In the genomic region with DNA sequence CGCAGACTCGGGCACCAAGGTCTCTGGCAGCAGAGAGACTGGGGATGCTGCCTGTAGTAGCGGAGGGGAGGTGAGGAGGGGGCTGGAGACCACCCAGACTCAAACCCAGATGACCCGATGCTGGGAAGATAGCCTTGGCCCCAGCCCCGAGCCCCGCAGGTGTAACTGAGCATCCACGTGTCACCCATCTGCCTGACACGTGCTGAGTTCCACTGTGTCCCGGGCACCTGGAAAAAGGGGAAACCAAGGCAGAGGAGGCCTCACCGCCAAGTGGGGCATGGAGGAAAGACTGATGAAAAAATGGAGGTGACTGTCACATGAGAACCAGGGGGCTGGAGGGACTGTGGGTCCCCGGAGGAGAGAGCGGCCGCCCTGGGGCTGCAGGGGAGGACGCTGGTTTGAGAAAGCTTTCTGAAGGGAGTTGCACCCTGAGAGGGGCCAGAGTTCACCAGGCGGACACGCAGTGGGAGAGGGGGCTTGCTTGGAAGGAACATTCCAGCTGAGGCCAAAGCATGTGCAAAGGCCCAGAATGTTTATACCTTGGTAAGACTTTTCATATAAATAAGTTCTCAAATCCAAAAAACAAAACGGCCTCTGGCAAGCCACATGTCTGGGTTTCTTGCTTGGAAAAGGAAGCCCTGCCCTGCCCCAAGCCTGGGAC, we compare ENCODE assay signal across 24 cellular contexts. TPM values are rescaled to one million over a fixed set of nuclear protein-coding genes. Genes with fewer than 3 reads are reported as not detected.
DNase-seq lines count a peak whose midpoint lies in the region; ATAC-seq, FAIRE-seq and TF ChIP-seq lines count a peak whose summit lies in the region.
"Had no signal": no experiment of that assay in that cellular context is flagged by ENCODE, and none has a peak within 500 bp of the region (broad histone marks: within the 10 kb centered on the region; RNA-seq: fewer than 3 reads in every experiment).

No MANE protein-coding gene starts in this region.

- in situ Hi-C loops in IMR-90 (cut with MboI; ENCODE audit: low sequenced_read_pairs) (no loop called here), K562 (cut with MboI) (no loop called here)

- H2BK5ac ChIP-seq in IMR-90 (ENCODE audit: low read depth, low read length, poor library complexity, severe bottlenecking) = no peak overlapping the region

- H3K79me2 ChIP-seq in K562 (ENCODE audit: control insufficient read depth, insufficient read depth, low read length) = no peaks in the 10 kb centered on the region
- H3K79me2 ChIP-seq: hepatocyte had no signal

- H2AFZ ChIP-seq in IMR-90 (replicated peaks; ENCODE audit: low read length, poor library complexity) = peak overlapping the region; percentile 53
- no peak overlapping the region for H2AFZ ChIP-seq in K562 (ENCODE audit: low read depth, low read length)
- H2AFZ ChIP-seq: hepatocyte, PC-9 had no signal

- H4K20me1 ChIP-seq in IMR-90 (ENCODE audit: insufficient read depth, low read length) (no peaks in the 10 kb centered on the region), K562 (replicated peaks; ENCODE audit: control insufficient read depth, insufficient read depth, low read length) (no peaks in the 10 kb centered on the region; the same call in 1 of the 2 replicates)

- no peak overlapping the region for H3K4me3 Mint-ChIP-seq in progenitor cell of endocrine pancreas (ENCODE audit: low read depth)
- H3K4me3 Mint-ChIP-seq: nephron progenitor cell had no signal

- H3K4me2 ChIP-seq in IMR-90 (ENCODE audit: low read depth, low read length) (no peak overlapping the region), K562 (ENCODE audit: insufficient read depth, low read length) (no peak overlapping the region)
- H3K4me2 ChIP-seq: hepatocyte, KMS-11, PC-9 had no signal

- H2BK15ac ChIP-seq in IMR-90 (ENCODE audit: low read depth, low read length) = peak overlapping the region; percentile 3; the same call in 1 of the 3 replicates

- no peaks in the 10 kb centered on the region for H3K36me3 ChIP-seq in IMR-90 (ENCODE audit: control insufficient read depth, insufficient read depth, low read length)
- no peaks in the 10 kb centered on the region for H3K36me3 ChIP-seq in K562 (ENCODE audit: control insufficient read depth, insufficient read depth, low read length)
- no peaks in the 10 kb centered on the region for H3K36me3 ChIP-seq in lower lobe of right lung
- H3K36me3 ChIP-seq in tibial artery = no peaks in the 10 kb centered on the region

- peak overlapping the region; percentile 96 for H2BK120ac ChIP-seq in IMR-90 (ENCODE audit: low read depth, low read length)

- H3K27me3 Mint-ChIP-seq in progenitor cell of endocrine pancreas = peaks cover 3% of the 10 kb centered on the region

- intact Hi-C loops in IMR-90 (cut with micrococcal nuclease) = loop anchor here (5.0 kb wide), 1 partner anchor 108 kb away; no protein-coding TSS in a partner anchor
- intact Hi-C loops in K562 (cut with micrococcal nuclease) = no loop called here
- intact Hi-C loops in lower lobe of right lung (cut with DNase I) = no loop called here
- intact Hi-C loops in tibial artery (cut with DNase I; ENCODE audit: low total_unique reads) = no loop called here

- H3K4me1 ChIP-seq in IMR-90 (ENCODE audit: control insufficient read depth, insufficient read depth, low read length) (peaks cover 25% of the 10 kb centered on the region), K562 (replicated peaks in 1 of 2; ENCODE audit: control insufficient read depth in 2 of 2, insufficient read depth in 2 of 2, low read length in 2 of 2) (peaks cover 0 to 5% of the 10 kb centered on the region in 2 experiments; a peak in 1 of 5 replicates), lower lobe of right lung (peaks cover 21% of the 10 kb centered on the region), tibial artery (peaks cover 0 to 81% (median 54%) of the 10 kb centered on the region in 4 donors)

- peak overlapping the region; percentile 56; the same call in 1 of the 2 replicates for H4K5ac ChIP-seq in IMR-90 (ENCODE audit: low read depth, low read length)

- peak overlapping the region; percentile 94 for H3K4ac ChIP-seq in IMR-90 (ENCODE audit: low read depth, low read length)

- H2AK9ac ChIP-seq in IMR-90 (replicated peaks; ENCODE audit: low read depth, low read length, poor library complexity) = no peak overlapping the region

- no peak for TF ChIP-seq EP300 in K562 (IDR thresholded peaks at IDR 0.05; ENCODE audit: low read length)

- H3K27me3 ChIP-seq in IMR-90 (ENCODE audit: control insufficient read depth, insufficient read depth, low read length) (no peaks in the 10 kb centered on the region), K562 (ENCODE audit: control insufficient read depth in 2 of 2, insufficient read depth in 2 of 2, low read length in 2 of 2) (peaks cover 27 to 61% of the 10 kb centered on the region in 2 experiments), lower lobe of right lung (ENCODE audit: low read depth) (no peaks in the 10 kb centered on the region), tibial artery (no peaks in the 10 kb centered on the region)
- H3K27me3 ChIP-seq: body of pancreas, hepatocyte had no signal

- no peaks in the 10 kb centered on the region for H3K79me1 ChIP-seq in IMR-90 (ENCODE audit: low read depth in 1 of 2, low read length in 2 of 2)

- 100% methylated on average over 1 of the region's 17 CpGs; no CpG with 5 or more reads in 1 of the 2 experiments for WGBS in IMR-90 (ENCODE audit: extremely low coverage in 2 of 2, insufficient read length in 1 of 2), 2 experiments
- 12% methylated on average over 17 of the region's 17 CpGs for WGBS in K562 (ENCODE audit: insufficient coverage, low coverage, missing lambda C conversion rate)

- peak overlapping the region; percentile 88 for H4K91ac ChIP-seq in IMR-90 (ENCODE audit: insufficient read depth, low read depth, low read length)

- TF ChIP-seq CTCF in IMR-90 (conservative IDR thresholded peaks at IDR 0.05; ENCODE audit: low read depth, low read length) = no peak
- no peak for TF ChIP-seq CTCF in K562 (IDR thresholded peaks at IDR 0.05 in 2 of 3, conservative IDR thresholded peaks at IDR 0.05 in 1 of 3; ENCODE audit: insufficient read depth in 2 of 3, low read depth in 1 of 3, low read length in 3 of 3)
- TF ChIP-seq CTCF in lower lobe of right lung (IDR thresholded peaks at IDR 0.05) = no peak
- no peak for TF ChIP-seq CTCF in tibial artery (IDR thresholded peaks at IDR 0.05)
- TF ChIP-seq CTCF in progenitor cell of endocrine pancreas (IDR thresholded peaks at IDR 0.05; ENCODE audit: unreplicated experiment) = no peak

- no peak overlapping the region for H3K9ac ChIP-seq in IMR-90 (ENCODE audit: low read depth, low read length)
- H3K9ac ChIP-seq in K562 (ENCODE audit: insufficient read depth in 1 of 2, low read depth in 2 of 2, low read length in 2 of 2) = no peak overlapping the region
- H3K9ac ChIP-seq: KMS-11 had no signal

- TF ChIP-seq POLR2A in IMR-90 (IDR thresholded peaks at IDR 0.05; ENCODE audit: low read depth, low read length) = no peak
- no peak for TF ChIP-seq POLR2A in K562 (conservative IDR thresholded peaks at IDR 0.05)

- H3K56ac ChIP-seq in IMR-90 (ENCODE audit: extremely low read depth, insufficient read depth, low read length) = no peak overlapping the region

- H2AK5ac ChIP-seq in IMR-90 (ENCODE audit: low read depth, low read length) = peak overlapping the region; percentile 99

- peak overlapping the region in 1 of 2 experiments; percentile 43; a peak in 2 of 4 replicates for H4K8ac ChIP-seq in IMR-90 (ENCODE audit: low read depth in 2 of 2, low read length in 2 of 2)

- peak overlapping the region; percentile 68 for H3K18ac ChIP-seq in IMR-90 (ENCODE audit: low read depth, low read length)

- POLR2A ChIA-PET in IMR-90 (lab: Charles Lee; ENCODE audit: unreplicated experiment) = no interaction called here
- POLR2A ChIA-PET in K562 (lab: Yijun Ruan, JAX) = interaction anchor here (0.6 kb wide), 1 partner anchor 197 kb away, joined by 7 read pairs; no protein-coding TSS in a partner anchor

- H3K9me3 ChIP-seq in IMR-90 (ENCODE audit: control insufficient read depth, insufficient read depth, low read length) (no peaks in the 10 kb centered on the region), K562 (replicated peaks; ENCODE audit: control insufficient read depth, insufficient read depth, low read depth, low read length) (no peaks in the 10 kb centered on the region; the same call in 1 of the 2 replicates), lower lobe of right lung (no peaks in the 10 kb centered on the region), tibial artery (no peaks in the 10 kb centered on the region)
- H3K9me3 ChIP-seq: body of pancreas had no signal

- H3K4me3 ChIP-seq in IMR-90 (ENCODE audit: insufficient read depth, low read depth, low read length) = no peak overlapping the region
- no peak overlapping the region for H3K4me3 ChIP-seq in K562
- no peak overlapping the region for H3K4me3 ChIP-seq in lower lobe of right lung
- H3K4me3 ChIP-seq in tibial artery = no peak overlapping the region
- H3K4me3 ChIP-seq: body of pancreas, hepatocyte, PC-9 had no signal

- H3K4me1 Mint-ChIP-seq in progenitor cell of endocrine pancreas (ENCODE audit: low read depth) = peaks cover 2% of the 10 kb centered on the region

- peak; percentile 48 for DNase-seq in IMR-90
- no peak for DNase-seq in K562 (ENCODE audit: extremely low read depth in 1 of 4, low spot score in 3 of 4)
- no peak for DNase-seq in lower lobe of right lung
- DNase-seq in tibial artery = no peak
- DNase-seq in NCI-H82 treated with DMSO at 0.1 percent for 48 hours (lab: John Stamatoyannopoulos, UW; ENCODE audit: unreplicated experiment) = no peak
- DNase-seq in progenitor cell of endocrine pancreas (ENCODE audit: low spot score, unreplicated experiment) = no peak
- DNase-seq: activated CD4-positive, CD25-positive, alpha-beta regulatory T cell treated with anti-CD3 and anti-CD28 coated beads, Interleukin-2, amount 50 U/mL, for 72 hours; activated gamma-delta T cell; cerebellar nuclear complex; effector CD8-positive, alpha-beta T cell; foreskin melanocyte; midbrain; NCI-H1436 treated with DMSO at 0.1 percent for 48 hours; NCI-H510A; nephron progenitor cell; PC-9; SHP77 treated with DMSO at 0.1 percent for 48 hours; small intestine; stimulated activated CD4-positive, alpha-beta T cell treated with anti-CD3 and anti-CD28 coated beads, Interleukin-2, amount 100 ng/mL, for 24 hours had no signal

- peak overlapping the region; percentile 87 for H2BK20ac ChIP-seq in IMR-90 (ENCODE audit: low read depth, low read length)

- ATAC-seq in IMR-90 (ENCODE audit: low read depth) (peak; percentile 10), K562 (0 out of 3 replicates have a peak, but pooled peaks have one; percentile 26), lower lobe of right lung (no peak), GM18861 (IDR thresholded peaks at IDR 0.05; ENCODE audit: unreplicated experiment) (no peak)

- H3K9me1 ChIP-seq in IMR-90 (ENCODE audit: insufficient read depth, low read length) = peaks cover 17% of the 10 kb centered on the region
- H3K9me1 ChIP-seq in K562 (ENCODE audit: control insufficient read depth, insufficient read depth, low read length) = no peaks in the 10 kb centered on the region

- dilution Hi-C loops in IMR-90 (cut with HindIII; ENCODE audit: low sequenced_read_pairs, unreplicated experiment) = loop anchor here (10.0 kb wide), 1 partner anchor 46 kb away; no protein-coding TSS in a partner anchor

- CTCF ChIA-PET in IMR-90 (lab: Yijun Ruan, JAX) (interaction anchor here (1.2 kb wide), 1 partner anchor 26 kb away, joined by 4 read pairs; no protein-coding TSS in a partner anchor), K562 (lab: Yijun Ruan, JAX; ENCODE audit: low intra/inter-chr PET ratio) (no interaction called here)

- H3K14ac ChIP-seq in IMR-90 (replicated peaks; ENCODE audit: low read depth, low read length) = peak overlapping the region; percentile 37

- TF ChIP-seq RAD21 in IMR-90 (IDR thresholded peaks at IDR 0.05; ENCODE audit: low read length) = no peak
- no peak for TF ChIP-seq RAD21 in K562 (CRISPR knock-in tag; conservative IDR thresholded peaks at IDR 0.05 in 1 of 2, IDR thresholded peaks at IDR 0.05 in 1 of 2)

- BruUV-seq in IMR-90 (replicated peaks; lab: Mats Ljungman, UMichigan) (no TSS peak), K562 (replicated peaks; lab: Mats Ljungman, UMichigan) (no TSS peak)

- H3K36me3 Mint-ChIP-seq in progenitor cell of endocrine pancreas (ENCODE audit: insufficient read depth) = no peaks in the 10 kb centered on the region

- H3K9me3 Mint-ChIP-seq in progenitor cell of endocrine pancreas (ENCODE audit: low read depth) = peaks cover 2% of the 10 kb centered on the region

- no peak overlapping the region for H3K23ac ChIP-seq in IMR-90 (ENCODE audit: low read depth, low read length)

- no peak for FAIRE-seq in K562 (lab: Jason Lieb, UNC)
- FAIRE-seq: GM19239, small intestine had no signal

- H3K27ac ChIP-seq in IMR-90 (ENCODE audit: insufficient read depth, low read length) = peak overlapping the region; percentile 81; the same call in 1 of the 2 replicates
- no peak overlapping the region for H3K27ac ChIP-seq in K562 (ENCODE audit: extremely low read depth, low read depth, low read length)
- H3K27ac ChIP-seq in lower lobe of right lung = peak overlapping the region; percentile 62
- peak overlapping the region; percentile 86 to 94 for H3K27ac ChIP-seq in tibial artery
- H3K27ac ChIP-seq: hepatocyte, KMS-11, PC-9 had no signal

- H3K27ac Mint-ChIP-seq in progenitor cell of endocrine pancreas = no peak overlapping the region
- H3K27ac Mint-ChIP-seq: nephron progenitor cell had no signal

RNA-seq across cellular contexts. Expression of a gene that starts 27.4 kb away (rescaled TPM):
- 1.9 and 2.2 TPM in 2 replicates for total RNA-seq in IMR-90 (2012; rRNA removed)
- 14.3 and 15.3 TPM in 2 replicates for polyA plus RNA-seq in IMR-90 (2012; rRNA removed)
- polyA plus RNA-seq in IMR-90 (2012; cell fraction: cytosol; rRNA removed) = 9.6 and 12.3 TPM in 2 replicates
- polyA plus RNA-seq in IMR-90 (2012; cell fraction: nucleus; rRNA removed; ENCODE audit: low replicate concordance) = 5.9 and 15.2 TPM in 2 replicates
- total RNA-seq in K562 (2011; cell fraction: chromatin; rRNA removed; ENCODE audit: low replicate concordance) = not detected in 2 replicates
- not detected in 2 replicates for total RNA-seq in K562 (2011; cell fraction: nucleolus; rRNA removed)
- not detected in 2 replicates for total RNA-seq in K562 (2011; cell fraction: nucleoplasm; rRNA removed)
- total RNA-seq in K562 (2014; rRNA removed) = not detected in 2 replicates
- not detected in 2 replicates for total RNA-seq in K562 (2014; rRNA removed; fragmentation: Illumina TruSeq; extraction: Trizol)
- total RNA-seq in K562 (2015; rRNA removed; fragmentation: Illumina TruSeq; extraction: Trizol) = not detected in 2 replicates
- total RNA-seq in K562 (2021) = 0.20 TPM in 2 replicates
- polyA plus RNA-seq in K562 (2011; rRNA removed) = not detected in 2 replicates
- 0.01 TPM in 1 of 2 replicates, not detected in the other for polyA plus RNA-seq in K562 (2011; cell fraction: cytosol; rRNA removed)
- not detected in 2 replicates for polyA plus RNA-seq in K562 (2011; cell fraction: nucleus; rRNA removed)
- polyA plus RNA-seq in K562 (2012) = 0.14 TPM in 1 of 2 replicates, not detected in the other
- not detected in 2 replicates for polyA plus RNA-seq in K562 (2014; fragmentation: Illumina TruSeq; extraction: Trizol)
- not detected for polyA plus RNA-seq in K562 (2014; fragmentation: Nextera tagmentation; extraction: Ambion mirVana)
- not detected in 2 replicates for polyA plus RNA-seq in K562 (2014; rRNA removed)
- polyA minus RNA-seq in K562 (2011; rRNA and poly(A)+ RNA removed) = not detected in 2 replicates
- not detected in 2 replicates for polyA minus RNA-seq in K562 (2011; cell fraction: cytosol; rRNA and poly(A)+ RNA removed)
- polyA minus RNA-seq in K562 (2011; cell fraction: nucleus; rRNA and poly(A)+ RNA removed) = not detected in 2 replicates
- 83.3 TPM for total RNA-seq in lower lobe of right lung
- total RNA-seq in progenitor cell of endocrine pancreas = 0.26 and 0.33 TPM in 2 replicates

Comparison
In these comparisons a context has a peak if more than half of its experiments do, and no peak if none do; other contexts are left out.
1. ATAC-seq: peak in IMR-90 (single experiment) and K562 (single experiment); none in lower lobe of right lung (0 of 2) and GM18861 (single experiment).
2. RNA of a gene that starts 27.4 kb away (total RNA-seq): 83.3 TPM in lower lobe of right lung (single experiment); 1.9 to 2.2 TPM in IMR-90, 0.26 to 0.33 TPM in progenitor cell of endocrine pancreas and 0.20 TPM in K562; every median in the first group is over 10 times any median in the second.